ENCODE assay signal across 1 cellular context in genomic region chr7:126411821-126412383, GRCh38.
TF ChIP-seq lines count a peak whose summit lies in the region.

No MANE protein-coding gene starts in this region.

TF ChIP-seq in GM23338, 12 proteins besides CTCF, POLR2A, EP300 and RAD21 (continued from another document):
- TF ChIP-seq, protein P1, sequence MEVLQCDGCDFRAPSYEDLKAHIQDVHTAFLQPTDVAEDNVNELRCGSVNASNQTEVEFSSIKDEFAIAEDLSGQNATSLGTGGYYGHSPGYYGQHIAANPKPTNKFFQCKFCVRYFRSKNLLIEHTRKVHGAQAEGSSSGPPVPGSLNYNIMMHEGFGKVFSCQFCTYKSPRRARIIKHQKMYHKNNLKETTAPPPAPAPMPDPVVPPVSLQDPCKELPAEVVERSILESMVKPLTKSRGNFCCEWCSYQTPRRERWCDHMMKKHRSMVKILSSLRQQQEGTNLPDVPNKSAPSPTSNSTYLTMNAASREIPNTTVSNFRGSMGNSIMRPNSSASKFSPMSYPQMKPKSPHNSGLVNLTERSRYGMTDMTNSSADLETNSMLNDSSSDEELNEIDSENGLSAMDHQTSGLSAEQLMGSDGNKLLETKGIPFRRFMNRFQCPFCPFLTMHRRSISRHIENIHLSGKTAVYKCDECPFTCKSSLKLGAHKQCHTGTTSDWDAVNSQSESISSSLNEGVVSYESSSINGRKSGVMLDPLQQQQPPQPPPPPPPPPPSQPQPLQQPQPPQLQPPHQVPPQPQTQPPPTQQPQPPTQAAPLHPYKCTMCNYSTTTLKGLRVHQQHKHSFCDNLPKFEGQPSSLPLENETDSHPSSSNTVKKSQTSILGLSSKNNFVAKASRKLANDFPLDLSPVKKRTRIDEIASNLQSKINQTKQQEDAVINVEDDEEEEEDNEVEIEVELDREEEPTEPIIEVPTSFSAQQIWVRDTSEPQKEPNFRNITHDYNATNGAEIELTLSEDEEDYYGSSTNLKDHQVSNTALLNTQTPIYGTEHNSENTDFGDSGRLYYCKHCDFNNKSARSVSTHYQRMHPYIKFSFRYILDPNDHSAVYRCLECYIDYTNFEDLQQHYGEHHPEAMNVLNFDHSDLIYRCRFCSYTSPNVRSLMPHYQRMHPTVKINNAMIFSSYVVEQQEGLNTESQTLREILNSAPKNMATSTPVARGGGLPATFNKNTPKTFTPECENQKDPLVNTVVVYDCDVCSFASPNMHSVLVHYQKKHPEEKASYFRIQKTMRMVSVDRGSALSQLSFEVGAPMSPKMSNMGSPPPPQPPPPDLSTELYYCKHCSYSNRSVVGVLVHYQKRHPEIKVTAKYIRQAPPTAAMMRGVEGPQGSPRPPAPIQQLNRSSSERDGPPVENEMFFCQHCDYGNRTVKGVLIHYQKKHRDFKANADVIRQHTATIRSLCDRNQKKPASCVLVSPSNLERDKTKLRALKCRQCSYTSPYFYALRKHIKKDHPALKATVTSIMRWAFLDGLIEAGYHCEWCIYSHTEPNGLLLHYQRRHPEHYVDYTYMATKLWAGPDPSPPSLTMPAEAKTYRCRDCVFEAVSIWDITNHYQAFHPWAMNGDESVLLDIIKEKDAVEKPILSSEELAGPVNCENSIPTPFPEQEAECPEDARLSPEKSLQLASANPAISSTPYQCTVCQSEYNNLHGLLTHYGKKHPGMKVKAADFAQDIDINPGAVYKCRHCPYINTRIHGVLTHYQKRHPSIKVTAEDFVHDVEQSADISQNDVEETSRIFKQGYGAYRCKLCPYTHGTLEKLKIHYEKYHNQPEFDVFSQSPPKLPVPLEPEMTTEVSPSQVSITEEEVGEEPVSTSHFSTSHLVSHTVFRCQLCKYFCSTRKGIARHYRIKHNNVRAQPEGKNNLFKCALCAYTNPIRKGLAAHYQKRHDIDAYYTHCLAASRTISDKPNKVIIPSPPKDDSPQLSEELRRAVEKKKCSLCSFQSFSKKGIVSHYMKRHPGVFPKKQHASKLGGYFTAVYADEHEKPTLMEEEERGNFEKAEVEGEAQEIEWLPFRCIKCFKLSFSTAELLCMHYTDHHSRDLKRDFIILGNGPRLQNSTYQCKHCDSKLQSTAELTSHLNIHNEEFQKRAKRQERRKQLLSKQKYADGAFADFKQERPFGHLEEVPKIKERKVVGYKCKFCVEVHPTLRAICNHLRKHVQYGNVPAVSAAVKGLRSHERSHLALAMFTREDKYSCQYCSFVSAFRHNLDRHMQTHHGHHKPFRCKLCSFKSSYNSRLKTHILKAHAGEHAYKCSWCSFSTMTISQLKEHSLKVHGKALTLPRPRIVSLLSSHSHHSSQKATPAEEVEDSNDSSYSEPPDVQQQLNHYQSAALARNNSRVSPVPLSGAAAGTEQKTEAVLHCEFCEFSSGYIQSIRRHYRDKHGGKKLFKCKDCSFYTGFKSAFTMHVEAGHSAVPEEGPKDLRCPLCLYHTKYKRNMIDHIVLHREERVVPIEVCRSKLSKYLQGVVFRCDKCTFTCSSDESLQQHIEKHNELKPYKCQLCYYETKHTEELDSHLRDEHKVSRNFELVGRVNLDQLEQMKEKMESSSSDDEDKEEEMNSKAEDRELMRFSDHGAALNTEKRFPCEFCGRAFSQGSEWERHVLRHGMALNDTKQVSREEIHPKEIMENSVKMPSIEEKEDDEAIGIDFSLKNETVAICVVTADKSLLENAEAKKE (CRISPR knock-in tag; IDR thresholded peaks at IDR 0.05), result no peak
- TF ChIP-seq ZNF114 (CRISPR knock-in tag; IDR thresholded peaks at IDR 0.05) (no peak), ZNF331 (CRISPR knock-in tag; IDR thresholded peaks at IDR 0.05; ENCODE audit: low read depth) (no peak), POLR2AphosphoS5 (IDR thresholded peaks at IDR 0.05; ENCODE audit: low read depth) (no peak), ETS1 (IDR thresholded peaks at IDR 0.05) (no peak), EZH2phosphoT487 (IDR thresholded peaks at IDR 0.05; ENCODE audit: unreplicated experiment) (no peak)
